ENCODE assay signal across 22 cellular contexts in genomic region chr13:85974604-85975366, GRCh38.
A peak's percentile ranks its signal among the peaks of the same experiment; 100 is the strongest.
DNase-seq lines count a peak whose midpoint lies in the region; FAIRE-seq and TF ChIP-seq lines count a peak whose summit lies in the region.
"Had no signal": no experiment of that assay in that cellular context is flagged by ENCODE, and none has a peak within 500 bp of the region (broad histone marks: within the 10 kb centered on the region; RNA-seq: fewer than 3 reads in every experiment).

No MANE protein-coding gene starts in this region.

- TF ChIP-seq POLR2A in H54 (IDR thresholded peaks at IDR 0.05; ENCODE audit: low read depth, low read length): no peak

- no peak for DNase-seq in H54 (ENCODE audit: insufficient read length, low spot score)
- peak; percentile 60 for DNase-seq in RKO (ENCODE audit: low spot score)
- peak in 1 of 61 donors; percentile 3 for DNase-seq in caudate nucleus (lab: John Stamatoyannopoulos, UW)
- DNase-seq in kidney tubule cell (ENCODE audit: low spot score): peak; percentile 64
- no peak for DNase-seq in iPS-NIHi11 (ENCODE audit: low spot score)
- no peak for DNase-seq in T-helper 1 cell
- no peak for DNase-seq in GOT3 (lab: John Stamatoyannopoulos, UW)
- no peak for DNase-seq in DMS 273 (lab: John Stamatoyannopoulos, UW; ENCODE audit: unreplicated experiment)
- DNase-seq: activated CD4-positive, alpha-beta T cell treated with anti-CD3 and anti-CD28 coated beads for 36 hours; activated gamma-delta T cell; activated naive CD8-positive, alpha-beta T cell treated with anti-CD3 and anti-CD28 coated beads, Interleukin-2, amount 50 U/mL, for 24 hours; EL; MM.1S; NCI-H1417 treated with DMSO at 0.1 percent for 48 hours; NCI-H2107; NCI-H446 treated with DMSO at 0.1 percent for 48 hours; ovary; PC-9; stimulated activated CD4-positive, alpha-beta T cell treated with anti-CD3 and anti-CD28 coated beads, Interleukin-12 subunit alpha, Interleukin-12 subunit beta, amount 100 ng/mL, for 4 hours; T-helper 17 cell had no signal

- peak overlapping the region; percentile 59 for H3K27ac ChIP-seq in caudate nucleus (ENCODE audit: low read depth, low read length)
- H3K27ac ChIP-seq: ovary, PC-9, right atrium auricular region, SJSA1 had no signal

- peak; percentile 73 for FAIRE-seq in H54 (lab: Jason Lieb, UNC)

Comparison
In these comparisons a context has a peak if more than half of its experiments do, and no peak if none do; other contexts are left out.
1. DNase-seq: peak in RKO (single experiment) and kidney tubule cell (single experiment); none in H54 (single experiment), iPS-NIHi11 (single experiment), T-helper 1 cell (0 of 5), GOT3 (single experiment) and DMS 273 (single experiment).